In the genomic region with DNA sequence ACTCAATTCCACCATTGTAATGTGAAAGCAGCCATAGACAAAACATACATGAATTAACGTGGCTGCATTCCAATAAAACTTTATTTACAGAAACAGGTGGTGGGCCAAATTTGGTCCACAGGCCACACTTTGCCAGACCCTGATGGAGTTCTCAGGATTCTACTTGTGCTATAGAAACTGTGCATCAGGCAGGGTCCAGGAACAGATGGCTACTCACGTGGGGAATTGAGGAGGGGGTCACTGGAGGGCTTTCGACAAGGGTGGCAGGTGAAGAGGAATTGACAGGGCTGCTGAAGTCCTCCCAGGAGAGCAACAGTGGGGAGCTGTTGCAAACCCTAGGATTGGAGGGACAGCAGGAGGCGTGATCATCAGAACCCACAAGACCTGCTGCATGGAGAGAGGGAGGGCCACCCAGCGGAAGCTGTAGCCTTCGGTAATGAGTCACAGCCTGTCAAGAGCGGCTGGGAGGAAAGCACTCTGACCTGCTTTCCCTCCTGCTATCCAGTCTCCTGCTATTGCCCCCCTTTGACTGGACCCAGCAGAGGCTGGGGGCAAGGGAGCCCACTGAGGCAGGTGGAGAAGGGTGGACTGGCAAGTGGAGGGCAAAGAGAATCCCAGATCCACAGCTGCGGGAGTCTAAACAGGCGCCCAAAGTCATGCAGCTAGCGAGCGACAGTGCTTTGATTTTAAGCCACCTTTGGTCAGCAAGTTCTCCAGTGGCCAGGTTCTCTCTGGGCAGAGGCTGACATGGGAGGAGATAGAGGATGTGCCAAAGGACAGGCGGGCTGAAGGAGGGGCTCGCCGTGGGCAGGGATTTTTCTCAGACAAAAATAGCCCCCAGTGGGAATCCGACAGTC, we compare ENCODE assay signal across 10 cellular contexts.
DNase-seq lines count a peak whose midpoint lies in the region; ATAC-seq and TF ChIP-seq lines count a peak whose summit lies in the region.
"Had no signal": no experiment of that assay in that cellular context is flagged by ENCODE, and none has a peak within 500 bp of the region (broad histone marks: within the 10 kb centered on the region; RNA-seq: fewer than 3 reads in every experiment).

No MANE protein-coding gene starts in this region.

- peak; percentile 75 for DNase-seq in DMS53 (lab: John Stamatoyannopoulos, UW)
- DNase-seq in MV-4-11 (lab: John Stamatoyannopoulos, UW) = peak; percentile 68
- DNase-seq in astrocyte of the spinal cord (ENCODE audit: low read depth, low spot score) = peak; percentile 81
- DNase-seq in left lung = no peak
- DNase-seq in NCI-H146 treated with DMSO at 0.1 percent for 48 hours (lab: John Stamatoyannopoulos, UW; ENCODE audit: unreplicated experiment) = no peak
- no peak for DNase-seq in stimulated activated naive CD4-positive, alpha-beta T cell (lab: John Stamatoyannopoulos, UW)
- DNase-seq: activated CD8-positive, alpha-beta memory T cell treated with anti-CD3 and anti-CD28 coated beads for 24 hours had no signal

- in situ Hi-C loops in astrocyte of the spinal cord (cut with HindIII; ENCODE audit: low sequenced_read_pairs) = no loop called here

- H3K4me1 ChIP-seq in left lung = no peaks in the 10 kb centered on the region

- peak; percentile 11 for TF ChIP-seq CTCF in astrocyte of the spinal cord (IDR thresholded peaks at IDR 0.05; ENCODE audit: low read depth, low read length)
- no peak for TF ChIP-seq CTCF in left lung (IDR thresholded peaks at IDR 0.05)

- ATAC-seq in left lung (peak; percentile 65), HG03280 (IDR thresholded peaks at IDR 0.05; ENCODE audit: unreplicated experiment) (no peak), GM19035 (IDR thresholded peaks at IDR 0.05; ENCODE audit: unreplicated experiment) (no peak)

- no peak overlapping the region for H3K27ac ChIP-seq in left lung
- H3K27ac ChIP-seq: epithelial cell of prostate had no signal

- intact Hi-C loops in left lung (cut with DNase I) = no loop called here

- H3K9me3 ChIP-seq in left lung = no peaks in the 10 kb centered on the region

- H3K36me3 ChIP-seq in left lung = no peaks in the 10 kb centered on the region

- no peak overlapping the region for H3K4me3 ChIP-seq in astrocyte of the spinal cord (ENCODE audit: low read depth, low read length)
- H3K4me3 ChIP-seq in left lung = no peak overlapping the region

- peaks cover 0 to 4% of the 10 kb centered on the region in 2 donors for H3K27me3 ChIP-seq in left lung

Comparison
In these comparisons a context has a peak if more than half of its experiments do, and no peak if none do; other contexts are left out.
1. DNase-seq: peak in DMS53 (single experiment), MV-4-11 (single experiment) and astrocyte of the spinal cord (single experiment); none in left lung (0 of 2), NCI-H146 treated with DMSO at 0.1 percent for 48 hours (single experiment) and stimulated activated naive CD4-positive, alpha-beta T cell (0 of 6).